10 cellular contexts compared by ENCODE assay signal in the genomic region with DNA sequence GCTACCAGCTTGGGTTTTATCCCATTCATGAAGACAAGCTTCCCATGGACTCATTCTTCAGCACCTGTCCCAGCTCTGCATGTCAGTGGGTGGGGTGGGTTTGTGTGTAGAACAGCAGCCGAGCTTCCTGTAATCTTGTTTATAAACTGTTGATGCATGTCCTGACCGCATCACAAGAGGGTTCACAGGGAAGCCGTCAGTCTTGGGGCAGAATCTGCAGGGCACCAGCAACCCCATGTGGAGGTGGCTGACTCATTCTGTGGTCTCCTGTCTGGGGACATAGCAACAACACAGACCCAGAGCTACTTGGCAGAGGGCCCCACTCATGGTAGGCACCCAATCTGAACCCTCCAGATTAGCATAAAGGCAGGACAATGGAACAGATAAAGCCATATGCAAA. TPM values are rescaled to one million over a fixed set of nuclear protein-coding genes. Genes with fewer than 3 reads are reported as not detected.
DNase-seq lines count a peak whose midpoint lies in the region; ATAC-seq, FAIRE-seq and TF ChIP-seq lines count a peak whose summit lies in the region.
"Had no signal": no experiment of that assay in that cellular context is flagged by ENCODE, and none has a peak within 500 bp of the region (broad histone marks: within the 10 kb centered on the region; RNA-seq: fewer than 3 reads in every experiment).

No MANE protein-coding gene starts in this region.

- H3K4me3 Mint-ChIP-seq in activated T-cell treated with anti-CD3 and anti-CD28 coated beads, Interleukin-2, amount 50 U/mL, for 72 hours: peak overlapping the region; percentile 78 to 89
- H3K4me3 Mint-ChIP-seq: nephron had no signal

- DNase-seq in HepG2 (ENCODE audit: low spot score): no peak
- peak; percentile 94 for DNase-seq in OCI-LY7 (ENCODE audit: low spot score)
- DNase-seq in activated T-cell treated with anti-CD3 and anti-CD28 coated beads, Interleukin-2, amount 50 U/mL, for 72 hours: peak; percentile 87 to 93
- DNase-seq in cardiac septum (ENCODE audit: low spot score): peak; percentile 82
- DNase-seq in stimulated activated CD4-positive, alpha-beta T cell treated with anti-CD3 and anti-CD28 coated beads, Interleukin-4, amount 100 ng/mL, for 4 hours: peak; percentile 33 to 79
- DNase-seq in mesenteric fat pad (ENCODE audit: low spot score): no peak

- intact Hi-C loops in HepG2 (cut with micrococcal nuclease; ENCODE audit: unreplicated experiment) (no loop called here), OCI-LY7 (cut with micrococcal nuclease; ENCODE audit: unreplicated experiment) (loop anchor here (5.0 kb wide), 1 partner anchor 178 kb away; a partner anchor contains a TSS), cardiac septum (cut with DNase I) (no loop called here)

- no peaks in the 10 kb centered on the region for H3K9me2 ChIP-seq in OCI-LY7 (ENCODE audit: insufficient read depth, low read length)

- no peak overlapping the region for H3K9ac ChIP-seq in liver (ENCODE audit: low read depth in 1 of 2, low read length in 2 of 2)
- H3K9ac ChIP-seq in HepG2 (ENCODE audit: insufficient read depth, low read depth, low read length): no peak overlapping the region

- no peaks in the 10 kb centered on the region for H3K36me3 Mint-ChIP-seq in activated T-cell treated with anti-CD3 and anti-CD28 coated beads, Interleukin-2, amount 50 U/mL, for 72 hours (ENCODE audit: insufficient read depth in 2 of 2)

- peak; percentile 13 to 30 for TF ChIP-seq RAD21 in liver (IDR thresholded peaks at IDR 0.05)
- TF ChIP-seq RAD21 in HepG2 (CRISPR knock-in tag; IDR thresholded peaks at IDR 0.05): no peak

- WGBS in liver: 65% methylated on average over 3 of the region's 3 CpGs
- WGBS in HepG2 (ENCODE audit: low lambda C conversion rate): 0% methylated on average over 1 of the region's 3 CpGs

- no peak; the same call in 2 of the 3 replicates for ATAC-seq in HepG2
- peak; percentile 72 for ATAC-seq in HG03097 (IDR thresholded peaks at IDR 0.05; ENCODE audit: low FRiP score, unreplicated experiment)
- ATAC-seq in activated T-cell treated with anti-CD3 and anti-CD28 coated beads, Interleukin-2, amount 50 U/mL, for 72 hours (replicated peaks in 1 of 2): peak; percentile 84 to 85

- H3K4me3 ChIP-seq in liver (ENCODE audit: low read depth in 1 of 3, low read length in 3 of 3) (no peak overlapping the region), HepG2 (replicated peaks in 1 of 3; ENCODE audit: insufficient read depth in 1 of 3, low read depth in 2 of 3, low read length in 3 of 3) (no peak overlapping the region), OCI-LY7 (ENCODE audit: low read depth, low read length, poor library complexity, severe bottlenecking) (peak overlapping the region; percentile 30)

- H3K36me3 ChIP-seq in liver (ENCODE audit: control insufficient read depth in 4 of 4, insufficient read depth in 3 of 4, low read depth in 1 of 4, low read length in 3 of 4): no peaks in the 10 kb centered on the region
- no peaks in the 10 kb centered on the region for H3K36me3 ChIP-seq in HepG2 (replicated peaks in 1 of 2; ENCODE audit: control insufficient read depth in 1 of 2, insufficient read depth in 2 of 2, low read length in 2 of 2)
- H3K36me3 ChIP-seq in OCI-LY7 (ENCODE audit: insufficient read depth, low read length): no peaks in the 10 kb centered on the region

- TF ChIP-seq POLR2A in HepG2 (IDR thresholded peaks at IDR 0.05; ENCODE audit: insufficient read depth in 1 of 2, low read depth in 2 of 2, low read length in 2 of 2): no peak

- TF ChIP-seq CTCF in liver (IDR thresholded peaks at IDR 0.05; ENCODE audit: low read depth, low read length, missing input control): no peak
- no peak for TF ChIP-seq CTCF in HepG2 (CRISPR knock-in tag; IDR thresholded peaks at IDR 0.05)
- TF ChIP-seq CTCF in OCI-LY7 (conservative IDR thresholded peaks at IDR 0.05; ENCODE audit: low read length): peak; percentile 70

- BruUV-seq in HepG2 (replicated peaks; lab: Mats Ljungman, UMichigan) (no TSS peak), OCI-LY7 (replicated peaks; lab: Mats Ljungman, UMichigan) (no TSS peak)

- H3K27ac Mint-ChIP-seq in activated T-cell treated with anti-CD3 and anti-CD28 coated beads, Interleukin-2, amount 50 U/mL, for 72 hours: peak overlapping the region; percentile 94
- H3K27ac Mint-ChIP-seq: nephron had no signal

- H3K4me2 ChIP-seq in HepG2 (ENCODE audit: low read depth, low read length) (no peak overlapping the region), OCI-LY7 (ENCODE audit: low read length) (peak overlapping the region; percentile 63)

- no peak for FAIRE-seq in HepG2 (lab: Jason Lieb, UNC)
- FAIRE-seq: G401.6 had no signal

- H4K20me1 ChIP-seq in HepG2 (ENCODE audit: insufficient read depth, low read length) (no peaks in the 10 kb centered on the region), OCI-LY7 (ENCODE audit: insufficient read depth, low read length) (no peaks in the 10 kb centered on the region)

- peaks cover 50% of the 10 kb centered on the region for H3K4me1 Mint-ChIP-seq in activated T-cell treated with anti-CD3 and anti-CD28 coated beads, Interleukin-2, amount 50 U/mL, for 72 hours (ENCODE audit: low read depth)

- H3K79me2 ChIP-seq in HepG2 (ENCODE audit: insufficient read depth, low read length): no peaks in the 10 kb centered on the region
- no peaks in the 10 kb centered on the region for H3K79me2 ChIP-seq in OCI-LY7 (ENCODE audit: insufficient read depth, low read depth, low read length)

- no peaks in the 10 kb centered on the region for H3K9me3 Mint-ChIP-seq in activated T-cell treated with anti-CD3 and anti-CD28 coated beads, Interleukin-2, amount 50 U/mL, for 72 hours
- H3K9me3 Mint-ChIP-seq: nephron had no signal

- no peaks in the 10 kb centered on the region for H3K27me3 ChIP-seq in liver (ENCODE audit: control insufficient read depth in 4 of 4, insufficient read depth in 4 of 4, low read length in 3 of 4)
- peaks cover 2 to 4% of the 10 kb centered on the region in 2 experiments; a peak in 4 of 5 replicates for H3K27me3 ChIP-seq in HepG2 (ENCODE audit: control insufficient read depth in 1 of 2, insufficient read depth in 2 of 2, low read length in 2 of 2)

- H3K27ac ChIP-seq in liver (ENCODE audit: low read depth in 1 of 2, low read length in 2 of 2) (no peak overlapping the region), HepG2 (ENCODE audit: extremely low read length, insufficient read depth, low read length) (no peak overlapping the region), OCI-LY7 (ENCODE audit: low read depth, low read length, poor library complexity, severe bottlenecking) (peak overlapping the region; percentile 13)

- TF ChIP-seq EP300 in HepG2 (IDR thresholded peaks at IDR 0.05; ENCODE audit: low read depth in 2 of 2, low read length in 2 of 2): no peak
- TF ChIP-seq EP300 in HepG2 (CRISPR knock-in tag; IDR thresholded peaks at IDR 0.05; ENCODE audit: borderline replicate concordance): no peak

- POLR2A ChIA-PET in HepG2 (lab: Yijun Ruan, JAX) (no interaction called here), OCI-LY7 (lab: Charles Lee) (interaction anchor here (0.7 to 1.3 kb wide), 4 partner anchors 19 to 150 kb away, joined by 3 to 4 read pairs (median 3); no protein-coding TSS in a partner anchor)

- H3K9me3 ChIP-seq in liver (ENCODE audit: control insufficient read depth in 4 of 4, low read length in 3 of 4): no peaks in the 10 kb centered on the region
- no peaks in the 10 kb centered on the region for H3K9me3 ChIP-seq in HepG2 (ENCODE audit: low read length)
- no peaks in the 10 kb centered on the region for H3K9me3 ChIP-seq in OCI-LY7 (ENCODE audit: low read length)

- H3K27me3 Mint-ChIP-seq in activated T-cell treated with anti-CD3 and anti-CD28 coated beads, Interleukin-2, amount 50 U/mL, for 72 hours (ENCODE audit: low read depth): peaks cover 5% of the 10 kb centered on the region

- CTCF ChIA-PET in HepG2 (lab: Yijun Ruan, JAX; ENCODE audit: low intra/inter-chr PET ratio, low total read pairs) (no interaction called here), OCI-LY7 (lab: Charles Lee; ENCODE audit: unreplicated experiment) (interaction anchor here (0.8 to 1.3 kb wide), 6 partner anchors 28 to 258 kb away, joined by 3 to 4 read pairs (median 4); no protein-coding TSS in a partner anchor)

- H2AFZ ChIP-seq in HepG2 (ENCODE audit: low read length): no peak overlapping the region
- H2AFZ ChIP-seq in OCI-LY7 (ENCODE audit: low read length): peak overlapping the region; percentile 87; the same call in 1 of the 2 replicates

- peaks cover 0 to 17% (median 6%) of the 10 kb centered on the region in 4 donors for H3K4me1 ChIP-seq in liver (ENCODE audit: control insufficient read depth in 4 of 4, insufficient read depth in 4 of 4, low read length in 3 of 4)
- H3K4me1 ChIP-seq in HepG2 (ENCODE audit: insufficient read depth, low read length): no peaks in the 10 kb centered on the region
- H3K4me1 ChIP-seq in OCI-LY7 (ENCODE audit: insufficient read depth, low read length, poor library complexity, severe bottlenecking): peaks cover 34% of the 10 kb centered on the region

- in situ Hi-C loops in HepG2 (cut with HindIII; ENCODE audit: extremely low pct_ligation_motif_present, low pct_unique_long_range_greater_than_20kb): no loop called here

RNA-seq across cellular contexts. Expression of a gene that starts 35.6 kb away (rescaled TPM):
- total RNA-seq in liver (1 to 10 TPM; 1.1 to 3.6 TPM), HepG2 (2016; rRNA removed; fragmentation: Illumina TruSeq; extraction: Trizol) (0.14 and 0.33 TPM in 2 replicates), OCI-LY7 (2022) (0.36 TPM in 1 of 2 replicates, not detected in the other), cardiac septum (31.8 TPM), mesenteric fat pad (18.1 TPM)
- polyA plus RNA-seq in liver (1 to 10 TPM; 1.0 to 1.1 TPM), HepG2 (2011; rRNA removed) (0.63 and 1.3 TPM in 2 replicates)
- total RNA-seq in HepG2 (2016; cell fraction: cytosol; rRNA removed; fragmentation: Illumina TruSeq; extraction: Trizol; ENCODE audit: low read depth): not detected in 2 replicates
- total RNA-seq in HepG2 (2016; cell fraction: insoluble cytoplasmic fraction; rRNA removed; fragmentation: Illumina TruSeq; extraction: Trizol): 0.09 TPM in 1 of 2 replicates, not detected in the other
- total RNA-seq in HepG2 (2016; cell fraction: membrane; rRNA removed; fragmentation: Illumina TruSeq; extraction: Trizol): not detected in 2 replicates
- total RNA-seq in HepG2 (2016; cell fraction: nucleus; rRNA removed; fragmentation: Illumina TruSeq; extraction: Trizol): not detected in 2 replicates
- 0.43 and 1.0 TPM in 2 replicates for polyA plus RNA-seq in HepG2 (2011; cell fraction: cytosol; rRNA removed)
- 1.5 and 4.0 TPM in 2 replicates for polyA plus RNA-seq in HepG2 (2011; cell fraction: nucleus; rRNA removed)
- 1.0 and 1.1 TPM in 2 replicates for polyA plus RNA-seq in HepG2 (2012)
- polyA plus RNA-seq in HepG2 (2016; cell fraction: cytosol; fragmentation: Illumina TruSeq; extraction: Trizol; ENCODE audit: low read depth): not detected in 2 replicates
- polyA plus RNA-seq in HepG2 (2016; cell fraction: insoluble cytoplasmic fraction; fragmentation: Illumina TruSeq; extraction: Trizol; ENCODE audit: low read depth): 0.14 TPM in 1 of 2 replicates, not detected in the other
- not detected in 2 replicates for polyA plus RNA-seq in HepG2 (2016; cell fraction: membrane; fragmentation: Illumina TruSeq; extraction: Trizol; ENCODE audit: low read depth)
- polyA plus RNA-seq in HepG2 (2016; cell fraction: nucleus; fragmentation: Illumina TruSeq; extraction: Trizol; ENCODE audit: insufficient read depth, low read depth): 0.13 and 0.64 TPM in 2 replicates
- 0.74 and 9.0 TPM in 2 replicates for polyA minus RNA-seq in HepG2 (2011; rRNA and poly(A)+ RNA removed; ENCODE audit: low replicate concordance)
- 0.69 and 0.97 TPM in 2 replicates for polyA minus RNA-seq in HepG2 (2011; cell fraction: cytosol; rRNA and poly(A)+ RNA removed)
- 1.5 and 2.6 TPM in 2 replicates for polyA minus RNA-seq in HepG2 (2011; cell fraction: nucleus; rRNA and poly(A)+ RNA removed)
- 0.03 and 1.2 TPM in 2 replicates for total RNA-seq in OCI-LY7 (2014; rRNA removed; shearing (Covaris generic))
- total RNA-seq in activated T-cell treated with anti-CD3 and anti-CD28 coated beads, Interleukin-2, amount 50 U/mL, for 72 hours: 1 to 10 TPM; 2.3 to 3.3 TPM

Comparison
In these comparisons a context has a peak if more than half of its experiments do, and no peak if none do; other contexts are left out.
1. DNase-seq: peak in OCI-LY7 (single experiment), activated T-cell treated with anti-CD3 and anti-CD28 coated beads, Interleukin-2, amount 50 U/mL, for 72 hours (2 of 2), cardiac septum (single experiment) and stimulated activated CD4-positive, alpha-beta T cell treated with anti-CD3 and anti-CD28 coated beads, Interleukin-4, amount 100 ng/mL, for 4 hours (2 of 2); none in HepG2 (single experiment) and mesenteric fat pad (single experiment).